Comparison of ENCODE assay signal across 1 cellular context in genomic region chr2:105394951-105395611, GRCh38.
TF ChIP-seq lines count a peak whose summit lies in the region.

No MANE protein-coding gene starts in this region.

TF ChIP-seq in GM23338, 12 proteins besides CTCF, POLR2A, EP300 and RAD21:
- TF ChIP-seq REST (IDR thresholded peaks at IDR 0.05; ENCODE audit: unreplicated experiment) (no peak), ETS1 (IDR thresholded peaks at IDR 0.05) (no peak), ZNF462 (CRISPR knock-in tag; IDR thresholded peaks at IDR 0.05) (no peak), ZNF114 (CRISPR knock-in tag; IDR thresholded peaks at IDR 0.05) (no peak), POLR2AphosphoS5 (IDR thresholded peaks at IDR 0.05; ENCODE audit: low read depth) (no peak), STAT1 (IDR thresholded peaks at IDR 0.05; ENCODE audit: unreplicated experiment) (no peak), EZH2phosphoT487 (IDR thresholded peaks at IDR 0.05; ENCODE audit: unreplicated experiment) (no peak), NANOG (IDR thresholded peaks at IDR 0.05; ENCODE audit: borderline replicate concordance) (no peak), CREB1 (CRISPR knock-in tag; IDR thresholded peaks at IDR 0.05; ENCODE audit: low read depth) (no peak), EZH2 (IDR thresholded peaks at IDR 0.05; ENCODE audit: low read depth, unreplicated experiment) (no peak)
TF ChIP-seq in GM23338: peak in this region for 0.
